ENCODE assay signal across 1 cellular context in genomic region chr3:36993326-36994283, GRCh38.
TF ChIP-seq lines count a peak whose summit lies in the region.

Gene MLH1, plus strand, starts transcription at chr3:36993518. Its CDS starts 30 bp downstream, at chr3:36993548.

TF ChIP-seq in GM23338, 12 proteins besides CTCF, POLR2A, EP300 and RAD21 (continued from another document):
- TF ChIP-seq ZNF462 (CRISPR knock-in tag; IDR thresholded peaks at IDR 0.05) (no peak), STAT1 (IDR thresholded peaks at IDR 0.05; ENCODE audit: unreplicated experiment) (no peak)
